Comparison of ENCODE assay signal across 15 cellular contexts in genomic region chr18:55317322-55317721, GRCh38.
DNase-seq lines count a peak whose midpoint lies in the region; ATAC-seq and TF ChIP-seq lines count a peak whose summit lies in the region.
"Had no signal": no experiment of that assay in that cellular context is flagged by ENCODE, and none has a peak within 500 bp of the region (broad histone marks: within the 10 kb centered on the region; RNA-seq: fewer than 3 reads in every experiment).

No MANE protein-coding gene starts in this region.

- TF ChIP-seq CTCF in DOHH2 (IDR thresholded peaks at IDR 0.05; ENCODE audit: low read depth, low read length, poor library complexity, severe bottlenecking), result no peak
- no peak for TF ChIP-seq CTCF in KMS-11 (conservative IDR thresholded peaks at IDR 0.05; ENCODE audit: low read depth, low read length)
- no peak for TF ChIP-seq CTCF in fibroblast of lung (conservative IDR thresholded peaks at IDR 0.05 in 1 of 2, IDR thresholded peaks at IDR 0.05 in 1 of 2; ENCODE audit: low read depth in 1 of 2, low read length in 2 of 2)
- no peak for TF ChIP-seq CTCF in WERI-Rb-1 (IDR thresholded peaks at IDR 0.05; ENCODE audit: low read depth, low read length)

- H3K27ac ChIP-seq in DOHH2 (ENCODE audit: low read depth, low read length) (no peak overlapping the region), KMS-11 (peak overlapping the region; percentile 91), fibroblast of lung (ENCODE audit: insufficient read depth, low read length) (no peak overlapping the region), WERI-Rb-1 (no peak overlapping the region)

- peaks cover 10% of the 10 kb centered on the region for H3F3A ChIP-seq in DOHH2 (ENCODE audit: control insufficient read depth, insufficient read depth)

- H3K9me2 ChIP-seq in DOHH2 (replicated peaks; ENCODE audit: control insufficient read depth, low read length), result no peaks in the 10 kb centered on the region

- H3K79me2 ChIP-seq in DOHH2 (ENCODE audit: control insufficient read depth, low read length) (peaks cover 100% of the 10 kb centered on the region), KMS-11 (ENCODE audit: insufficient read depth, low read depth) (peaks cover 98% of the 10 kb centered on the region), fibroblast of lung (ENCODE audit: control insufficient read depth, insufficient read depth, low read length) (peaks cover 34% of the 10 kb centered on the region)

- peaks cover 25% of the 10 kb centered on the region for H3K36me3 ChIP-seq in DOHH2 (ENCODE audit: control insufficient read depth, low read length)
- H3K36me3 ChIP-seq in KMS-11 (ENCODE audit: insufficient read depth), result no peaks in the 10 kb centered on the region
- H3K36me3 ChIP-seq in fibroblast of lung (ENCODE audit: control insufficient read depth, insufficient read depth, low read length), result no peaks in the 10 kb centered on the region
- H3K36me3 ChIP-seq in skeletal muscle satellite cell (ENCODE audit: insufficient read depth, low read length), result no peaks in the 10 kb centered on the region
- H3K36me3 ChIP-seq in WERI-Rb-1, result no peaks in the 10 kb centered on the region

- peak overlapping the region; percentile 71 for H3K4me2 ChIP-seq in DOHH2 (ENCODE audit: low read length)
- H3K4me2 ChIP-seq in KMS-11, result peak overlapping the region; percentile 100
- H3K4me2 ChIP-seq in fibroblast of lung (ENCODE audit: extremely low read depth, insufficient read depth, low read length), result peak overlapping the region; percentile 99
- H3K4me2 ChIP-seq in skeletal muscle satellite cell (ENCODE audit: low read length), result peak overlapping the region; percentile 96

- no peaks in the 10 kb centered on the region for H3K27me3 ChIP-seq in DOHH2 (ENCODE audit: control insufficient read depth, low read length)
- H3K27me3 ChIP-seq in KMS-11 (ENCODE audit: insufficient read depth, low read depth), result no peaks in the 10 kb centered on the region
- no peaks in the 10 kb centered on the region for H3K27me3 ChIP-seq in fibroblast of lung (ENCODE audit: control insufficient read depth, insufficient read depth, low read length)
- H3K27me3 ChIP-seq in skeletal muscle satellite cell (ENCODE audit: control insufficient read depth, insufficient read depth, low read length), result no peaks in the 10 kb centered on the region
- H3K27me3 ChIP-seq in WERI-Rb-1 (ENCODE audit: insufficient read depth, low read depth, severe bottlenecking), result no peaks in the 10 kb centered on the region

- no peak overlapping the region for H2AFZ ChIP-seq in KMS-11 (ENCODE audit: low read depth)
- H2AFZ ChIP-seq in fibroblast of lung (ENCODE audit: low read length), result no peak overlapping the region

- H3K4me1 ChIP-seq in DOHH2 (ENCODE audit: control insufficient read depth, low read length) (peaks cover 76% of the 10 kb centered on the region), KMS-11 (ENCODE audit: low read depth, poor library complexity, severe bottlenecking) (peaks cover 44% of the 10 kb centered on the region), fibroblast of lung (ENCODE audit: control insufficient read depth, extremely low read depth, insufficient read depth, low read length) (peaks cover 3% of the 10 kb centered on the region), skeletal muscle satellite cell (ENCODE audit: control insufficient read depth, insufficient read depth, low read length) (peaks cover 38% of the 10 kb centered on the region)

- H4K20me1 ChIP-seq in DOHH2 (ENCODE audit: control insufficient read depth, insufficient read depth, low read depth, low read length) (peaks cover 25% of the 10 kb centered on the region), KMS-11 (ENCODE audit: insufficient read depth) (no peaks in the 10 kb centered on the region), fibroblast of lung (ENCODE audit: control insufficient read depth, extremely low read depth, insufficient read depth, low read length) (no peaks in the 10 kb centered on the region)

- H3K9ac ChIP-seq in KMS-11 (peak overlapping the region; percentile 91), fibroblast of lung (ENCODE audit: insufficient read depth, low read length) (no peak overlapping the region), skeletal muscle satellite cell (ENCODE audit: low read depth, low read length) (peak overlapping the region; percentile 85)

- no peaks in the 10 kb centered on the region for H3K9me3 ChIP-seq in DOHH2 (ENCODE audit: control insufficient read depth, insufficient read depth, low read length)
- no peaks in the 10 kb centered on the region for H3K9me3 ChIP-seq in fibroblast of lung (ENCODE audit: control insufficient read depth, insufficient read depth, low read depth, low read length)
- no peaks in the 10 kb centered on the region for H3K9me3 ChIP-seq in skeletal muscle satellite cell (replicated peaks; ENCODE audit: low read length)
- no peaks in the 10 kb centered on the region for H3K9me3 ChIP-seq in WERI-Rb-1 (ENCODE audit: severe bottlenecking)

- H3K4me3 ChIP-seq in DOHH2 (ENCODE audit: low read length) (peak overlapping the region; percentile 89), KMS-11 (IDR thresholded peaks at IDR 0.05; ENCODE audit: insufficient read depth, low read depth, low read length) (no peak overlapping the region), fibroblast of lung (replicated peaks in 1 of 4; ENCODE audit: control extremely low read depth in 1 of 4, insufficient read depth in 1 of 4, low read depth in 3 of 4, low read length in 4 of 4) (peak overlapping the region in 1 of 4 experiments; percentile 35), skeletal muscle satellite cell (ENCODE audit: low read length) (no peak overlapping the region), WERI-Rb-1 (ENCODE audit: low read depth, low read length) (no peak overlapping the region)

- ATAC-seq in HG02852 (IDR thresholded peaks at IDR 0.05; ENCODE audit: unreplicated experiment), result no peak
- ATAC-seq: HepG2, Panc1 had no signal

- DNase-seq in fibroblast of lung (ENCODE audit: low read depth in 2 of 2), result no peak
- no peak for DNase-seq in cerebellar nuclear complex (lab: John Stamatoyannopoulos, UW)
- DNase-seq in cerebellar cortex (ENCODE audit: low spot score), result no peak
- DNase-seq in WERI-Rb-1, result no peak
- DNase-seq: activated CD4-positive, CD25-positive, alpha-beta regulatory T cell treated with anti-CD3 and anti-CD28 coated beads, Interleukin-2, amount 50 U/mL, for 72 hours; DND-41; midbrain; stimulated activated CD4-positive, alpha-beta T cell treated with anti-CD3 and anti-CD28 coated beads, Interleukin-1b, Interleukin-23, amount 100 ng/mL, for 48 hours; stimulated activated CD8-positive, alpha-beta memory T cell treated with anti-CD3 and anti-CD28 coated beads, Interleukin-4, amount 100 ng/mL, for 48 hours had no signal
